Comparison of ENCODE assay signal across 25 cellular contexts in the genomic region with DNA sequence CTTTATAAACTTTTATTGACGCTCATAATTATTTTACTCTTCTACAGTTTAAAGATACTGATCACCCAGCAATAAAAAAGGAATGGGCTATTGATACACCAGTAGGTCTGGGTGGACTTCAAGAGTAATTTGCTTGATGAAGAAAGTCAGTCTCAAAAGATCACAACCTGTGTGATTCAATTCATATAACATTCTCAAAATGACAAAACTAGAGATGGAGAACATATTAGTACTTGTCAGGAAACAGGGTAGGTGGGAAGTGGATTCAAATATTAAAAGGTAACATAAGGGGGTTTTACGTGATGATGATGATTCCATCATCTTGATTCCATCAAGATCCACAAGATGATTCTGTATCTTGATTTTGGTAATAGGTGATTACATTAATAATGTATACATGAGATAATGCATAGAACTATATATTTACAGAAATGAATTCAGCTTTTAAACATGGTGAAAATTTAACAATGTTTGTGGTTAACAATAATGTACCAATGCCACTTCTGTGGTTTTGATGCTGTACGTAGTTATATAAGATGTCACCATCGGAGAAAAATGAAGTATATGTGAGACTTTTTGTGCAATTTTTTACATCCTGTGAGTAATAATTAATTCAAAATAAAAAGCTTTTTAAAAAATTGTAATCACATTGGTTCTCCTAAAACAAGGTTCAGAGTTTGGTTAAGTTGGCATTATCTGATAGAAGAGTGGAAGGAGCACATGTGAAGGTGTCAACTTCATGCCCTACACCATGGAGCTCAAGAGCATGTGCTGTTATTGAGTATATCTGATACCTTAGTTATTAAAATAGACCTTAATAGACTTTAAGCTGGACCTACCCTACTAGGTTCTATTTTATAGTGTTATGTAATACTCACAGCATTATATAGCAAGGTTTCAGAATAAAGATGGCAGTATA.
DNase-seq lines count a peak whose midpoint lies in the region; ATAC-seq and FAIRE-seq lines count a peak whose summit lies in the region.
"Had no signal": no experiment of that assay in that cellular context is flagged by ENCODE, and none has a peak within 500 bp of the region (broad histone marks: within the 10 kb centered on the region; RNA-seq: fewer than 3 reads in every experiment).

No MANE protein-coding gene starts in this region.

- peak; percentile 27 for FAIRE-seq in RCC 7860 (lab: Jason Lieb, UNC)
- FAIRE-seq: GM12892, K562 had no signal

- no peaks in the 10 kb centered on the region for H3K27me3 Mint-ChIP-seq in activated T-cell treated with anti-CD3 and anti-CD28 coated beads, Interleukin-2, amount 50 U/mL, for 72 hours (ENCODE audit: low read depth)
- peaks cover 0 to 6% (median 0%) of the 10 kb centered on the region in 3 donors for H3K27me3 Mint-ChIP-seq in immature natural killer cell (ENCODE audit: low read depth in 3 of 3)

- no peaks in the 10 kb centered on the region for H3K9me3 Mint-ChIP-seq in activated T-cell treated with anti-CD3 and anti-CD28 coated beads, Interleukin-2, amount 50 U/mL, for 72 hours
- no peaks in the 10 kb centered on the region for H3K9me3 Mint-ChIP-seq in immature natural killer cell

- no peak overlapping the region for H3K4me3 Mint-ChIP-seq in activated T-cell treated with anti-CD3 and anti-CD28 coated beads, Interleukin-2, amount 50 U/mL, for 72 hours
- peak overlapping the region; percentile 12 to 51 (median 28) for H3K4me3 Mint-ChIP-seq in immature natural killer cell

- H3K4me1 Mint-ChIP-seq in activated T-cell treated with anti-CD3 and anti-CD28 coated beads, Interleukin-2, amount 50 U/mL, for 72 hours (ENCODE audit: low read depth), result peaks cover 13% of the 10 kb centered on the region
- peaks cover 28 to 60% of the 10 kb centered on the region in 2 donors for H3K4me1 Mint-ChIP-seq in immature natural killer cell

- no peak for ATAC-seq in activated T-cell treated with anti-CD3 and anti-CD28 coated beads, Interleukin-2, amount 50 U/mL, for 72 hours (replicated peaks in 1 of 2)
- no peak for ATAC-seq in GM21528 (IDR thresholded peaks at IDR 0.05; ENCODE audit: low FRiP score, unreplicated experiment)
- ATAC-seq: K562 had no signal

- no peak for DNase-seq in activated T-cell treated with anti-CD3 and anti-CD28 coated beads, Interleukin-2, amount 50 U/mL, for 72 hours
- no peak for DNase-seq in activated T-cell treated with anti-CD3 and anti-CD28 coated beads, Interleukin-2, amount 50 U/mL, for 1 hour
- DNase-seq in RCC 7860 (ENCODE audit: low spot score) (no peak), immature natural killer cell (peak; percentile 29 to 46 (median 45)), DMS79 (lab: John Stamatoyannopoulos, UW) (no peak)
- DNase-seq in central memory CD4-positive, alpha-beta T cell, result no peak
- DNase-seq: AML-193, C1 segment of cervical spinal cord, COR-L47, DMS 273 treated with DMSO at 0.1 percent for 48 hours, DND-41, H7, MG63, NCI-H1417, NCI-H1694 treated with DMSO at 0.1 percent for 48 hours, NCI-H2081 treated with DMSO at 0.1 percent for 48 hours, NCI-H2171 treated with DMSO at 0.1 percent for 48 hours, NCI-H446, NCI-H526, OCI-M1, Right ventricle myocardium superior, SW 1271 had no signal

- H3K36me3 Mint-ChIP-seq in activated T-cell treated with anti-CD3 and anti-CD28 coated beads, Interleukin-2, amount 50 U/mL, for 72 hours (ENCODE audit: insufficient read depth in 2 of 2), result peaks cover 5 to 26% of the 10 kb centered on the region in 2 donors
- peaks cover 24 to 50% (median 36%) of the 10 kb centered on the region in 3 donors for H3K36me3 Mint-ChIP-seq in immature natural killer cell

- peak overlapping the region; percentile 32 for H3K27ac Mint-ChIP-seq in activated T-cell treated with anti-CD3 and anti-CD28 coated beads, Interleukin-2, amount 50 U/mL, for 72 hours
- H3K27ac Mint-ChIP-seq in immature natural killer cell, result peak overlapping the region; percentile 71 to 90 (median 78)

Comparison
In these comparisons a context has a peak if more than half of its experiments do, and no peak if none do; other contexts are left out.
1. DNase-seq: peak in immature natural killer cell (3 of 3); none in activated T-cell treated with anti-CD3 and anti-CD28 coated beads, Interleukin-2, amount 50 U/mL, for 72 hours (0 of 2), activated T-cell treated with anti-CD3 and anti-CD28 coated beads, Interleukin-2, amount 50 U/mL, for 1 hour (single experiment), RCC 7860 (single experiment), central memory CD4-positive, alpha-beta T cell (single experiment) and DMS79 (single experiment).
2. H3K4me3 Mint-ChIP-seq: peak in immature natural killer cell (5 of 5); none in activated T-cell treated with anti-CD3 and anti-CD28 coated beads, Interleukin-2, amount 50 U/mL, for 72 hours (0 of 2).